Comparison of ENCODE assay signal across 8 cellular contexts in the genomic region with DNA sequence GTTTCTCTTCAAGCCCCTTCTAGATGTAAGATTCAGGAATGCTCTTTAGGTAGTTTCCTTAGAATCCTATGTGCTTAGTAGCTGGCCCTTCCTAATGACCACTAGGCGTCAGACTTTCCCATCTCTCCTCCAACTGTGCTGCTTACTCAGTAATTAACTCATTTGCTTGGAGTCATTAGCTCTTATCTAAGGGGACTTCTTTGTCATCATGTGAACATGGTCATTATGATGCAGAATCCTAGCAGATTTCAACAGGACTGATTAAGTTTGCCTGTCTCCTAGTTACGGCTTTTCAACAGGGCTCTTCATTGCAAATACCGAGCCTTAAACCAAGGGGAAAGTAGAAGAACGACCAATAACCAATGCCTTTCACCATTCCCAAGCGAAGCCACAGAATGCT. TPM values are rescaled to one million over a fixed set of nuclear protein-coding genes. Genes with fewer than 3 reads are reported as not detected.
DNase-seq lines count a peak whose midpoint lies in the region; ATAC-seq and TF ChIP-seq lines count a peak whose summit lies in the region.

No MANE protein-coding gene starts in this region.

- 43% methylated on average over 5 of the region's 5 CpGs for WGBS in SK-N-SH (ENCODE audit: low lambda C conversion rate)

- H3K4me1 ChIP-seq in Karpas-422 (ENCODE audit: low read length) (no peaks in the 10 kb centered on the region), SK-N-SH (ENCODE audit: control insufficient read depth in 1 of 2, insufficient read depth in 2 of 2, low read depth in 1 of 2, low read length in 1 of 2) (peaks cover 0 to 7% of the 10 kb centered on the region in 2 experiments; a peak in 2 of 4 replicates), foreskin keratinocyte (peaks cover 6% of the 10 kb centered on the region)

- H4K20me1 ChIP-seq in Karpas-422 (ENCODE audit: insufficient read depth, low read depth, low read length) (no peaks in the 10 kb centered on the region), SK-N-SH (ENCODE audit: insufficient read depth) (no peaks in the 10 kb centered on the region)

- H3K36me3 ChIP-seq in Karpas-422 (ENCODE audit: insufficient read depth, low read length) (no peaks in the 10 kb centered on the region), SK-N-SH (replicated peaks in 1 of 2; ENCODE audit: control insufficient read depth in 1 of 2, insufficient read depth in 2 of 2, low read length in 1 of 2) (no peaks in the 10 kb centered on the region)

- ATAC-seq in foreskin keratinocyte = peak; percentile 52
- ATAC-seq in HG02973 (IDR thresholded peaks at IDR 0.05; ENCODE audit: unreplicated experiment) = no peak

- H3K27me3 ChIP-seq in Karpas-422 (ENCODE audit: low read length) (no peaks in the 10 kb centered on the region), SK-N-SH (ENCODE audit: insufficient read depth) (0 out of 2 replicates have a peak, but pooled peaks cover 4% of the 10 kb centered on the region), foreskin keratinocyte (peaks cover 31% of the 10 kb centered on the region)

- H3K9me2 ChIP-seq in Karpas-422 (replicated peaks; ENCODE audit: insufficient read depth, low read length) (no peaks in the 10 kb centered on the region), SK-N-SH (no peaks in the 10 kb centered on the region)

- H3K4me1 Mint-ChIP-seq in activated CD4-positive, alpha-beta memory T cell treated with anti-CD3 and anti-CD28 coated beads for 36 hours (ENCODE audit: low read depth) = no peaks in the 10 kb centered on the region

- no peak overlapping the region for H3K4me3 Mint-ChIP-seq in activated CD4-positive, alpha-beta memory T cell treated with anti-CD3 and anti-CD28 coated beads for 36 hours

- H2AFZ ChIP-seq in Karpas-422 (ENCODE audit: low read length) (no peak overlapping the region), SK-N-SH (ENCODE audit: low read depth) (no peak overlapping the region)

- H3K9me3 Mint-ChIP-seq in activated CD4-positive, alpha-beta memory T cell treated with anti-CD3 and anti-CD28 coated beads for 36 hours = no peaks in the 10 kb centered on the region

- intact Hi-C loops in activated CD4-positive, alpha-beta memory T cell treated with anti-CD3 and anti-CD28 coated beads for 36 hours (cut with micrococcal nuclease) = loop anchor here (1.0 kb wide), 1 partner anchor 212 kb away; no protein-coding TSS in a partner anchor

- H3K4me3 ChIP-seq in Karpas-422 (ENCODE audit: low read length) = no peak overlapping the region
- peak overlapping the region in 1 of 2 experiments; percentile 46; a peak in 1 of 4 replicates for H3K4me3 ChIP-seq in SK-N-SH (ENCODE audit: low read depth in 2 of 2, low read length in 1 of 2)
- no peak overlapping the region for H3K4me3 ChIP-seq in retinal pigment epithelial cell (ENCODE audit: low read length)

- H3K4me2 ChIP-seq in Karpas-422 (ENCODE audit: low read depth, low read length, poor library complexity, severe bottlenecking) = no peak overlapping the region
- no peak overlapping the region for H3K4me2 ChIP-seq in SK-N-SH

- DNase-seq in COLO829 (ENCODE audit: low spot score) (peak; percentile 34), Karpas-422 (peak; percentile 79), SK-N-SH (peak; percentile 50), foreskin keratinocyte (peak in 1 of 2 donors; percentile 44), retinal pigment epithelial cell (ENCODE audit: low read depth) (peak; percentile 43), GM19240 (ENCODE audit: insufficient read length, low spot score) (no peak)
- DNase-seq in activated CD4-positive, alpha-beta memory T cell treated with anti-CD3 and anti-CD28 coated beads for 36 hours = no peak

- H3K27ac Mint-ChIP-seq in activated CD4-positive, alpha-beta memory T cell treated with anti-CD3 and anti-CD28 coated beads for 36 hours = no peak overlapping the region

- CTCF ChIA-PET in SK-N-SH (lab: Yijun Ruan, JAX) = interaction anchor here (0.6 to 2.9 kb wide), 59 partner anchors 9 to 261 kb away, joined by 3 to 35 read pairs (median 4); partner anchors contain the start of gene AQR
- CTCF ChIA-PET in activated CD4-positive, alpha-beta memory T cell treated with anti-CD3 and anti-CD28 coated beads for 36 hours (lab: Charles Lee) = interaction anchor here (0.6 to 1.8 kb wide), 4 partner anchors 11 to 212 kb away, joined by 3 to 5 read pairs (median 4); no protein-coding TSS in a partner anchor

- H3K9me3 ChIP-seq in Karpas-422 (ENCODE audit: low read length) (no peaks in the 10 kb centered on the region), SK-N-SH (no peaks in the 10 kb centered on the region)

- H3K79me2 ChIP-seq in Karpas-422 (ENCODE audit: low read length) (no peaks in the 10 kb centered on the region), SK-N-SH (ENCODE audit: insufficient read depth) (no peaks in the 10 kb centered on the region)

- no peak for TF ChIP-seq EP300 in SK-N-SH (IDR thresholded peaks at IDR 0.05; ENCODE audit: borderline replicate concordance in 1 of 2, low read depth in 1 of 2, low read length in 1 of 2)

- POLR2A ChIA-PET in SK-N-SH (lab: Yijun Ruan, JAX) = interaction anchor here (1.2 kb wide), 1 partner anchor 261 kb away, joined by 3 read pairs; the partner anchor contains the start of gene AQR
- POLR2A ChIA-PET in activated CD4-positive, alpha-beta memory T cell treated with anti-CD3 and anti-CD28 coated beads for 36 hours (lab: Charles Lee) = no interaction called here

- TF ChIP-seq CTCF in SK-N-SH (IDR thresholded peaks at IDR 0.05) (peak; percentile 90), foreskin keratinocyte (conservative IDR thresholded peaks at IDR 0.05) (peak; percentile 81), retinal pigment epithelial cell (conservative IDR thresholded peaks at IDR 0.05; ENCODE audit: low read depth, low read length) (peak; percentile 98)

- TF ChIP-seq RAD21 in SK-N-SH (IDR thresholded peaks at IDR 0.05; ENCODE audit: low read length) = peak; percentile 90

- peaks cover 27% of the 10 kb centered on the region for H3K27me3 Mint-ChIP-seq in activated CD4-positive, alpha-beta memory T cell treated with anti-CD3 and anti-CD28 coated beads for 36 hours

- no peak overlapping the region for H3K9ac ChIP-seq in Karpas-422 (ENCODE audit: low read length)
- H3K9ac ChIP-seq in SK-N-SH = no peak overlapping the region

- H3F3A ChIP-seq in SK-N-SH (replicated peaks; ENCODE audit: insufficient read depth) = peaks cover 4% of the 10 kb centered on the region

- H3K27ac ChIP-seq in Karpas-422 (ENCODE audit: low read length) (no peak overlapping the region), SK-N-SH (ENCODE audit: low read depth in 2 of 2, low read length in 1 of 2) (no peak overlapping the region), foreskin keratinocyte (no peak overlapping the region)

- H3K36me3 Mint-ChIP-seq in activated CD4-positive, alpha-beta memory T cell treated with anti-CD3 and anti-CD28 coated beads for 36 hours = no peaks in the 10 kb centered on the region

TF ChIP-seq in SK-N-SH, 30 proteins besides CTCF, POLR2A, EP300 and RAD21:
- TF ChIP-seq RCOR1 (IDR thresholded peaks at IDR 0.05; ENCODE audit: low read length) = no peak
- peak; percentile 80 for TF ChIP-seq SMC3 (IDR thresholded peaks at IDR 0.05; ENCODE audit: low read depth, low read length)

RNA-seq across cellular contexts. Expression of gene GJD2, which starts 46.4 kb away (rescaled TPM):
- total RNA-seq in Karpas-422 (2014; rRNA removed; shearing (Covaris generic); ENCODE audit: low replicate concordance) = not detected in 2 replicates
- polyA plus RNA-seq in SK-N-SH (2012; rRNA removed) (not detected in 2 replicates), foreskin keratinocyte (not detected in 2 replicates)
- polyA plus RNA-seq in SK-N-SH (2012; cell fraction: cytosol; rRNA removed) = 0.04 TPM in 1 of 2 replicates, not detected in the other
- 0.01 TPM in 1 of 2 replicates, not detected in the other for polyA plus RNA-seq in SK-N-SH (2012; cell fraction: nucleus; rRNA removed)
- not detected in 2 replicates for total RNA-seq in foreskin keratinocyte
- total RNA-seq in activated CD4-positive, alpha-beta memory T cell treated with anti-CD3 and anti-CD28 coated beads for 36 hours = not detected

Comparison
In these comparisons a context has a peak if more than half of its experiments do, and no peak if none do; other contexts are left out.
1. DNase-seq: peak in COLO829 (single experiment), Karpas-422 (single experiment), SK-N-SH (single experiment) and retinal pigment epithelial cell (single experiment); none in GM19240 (single experiment) and activated CD4-positive, alpha-beta memory T cell treated with anti-CD3 and anti-CD28 coated beads for 36 hours (single experiment).
2. Peak in every context shown above with its lines, with median percentiles within 50 percentile points of each other: CTCF ChIP-seq.